8 cellular contexts compared by ENCODE assay signal in the genomic region with DNA sequence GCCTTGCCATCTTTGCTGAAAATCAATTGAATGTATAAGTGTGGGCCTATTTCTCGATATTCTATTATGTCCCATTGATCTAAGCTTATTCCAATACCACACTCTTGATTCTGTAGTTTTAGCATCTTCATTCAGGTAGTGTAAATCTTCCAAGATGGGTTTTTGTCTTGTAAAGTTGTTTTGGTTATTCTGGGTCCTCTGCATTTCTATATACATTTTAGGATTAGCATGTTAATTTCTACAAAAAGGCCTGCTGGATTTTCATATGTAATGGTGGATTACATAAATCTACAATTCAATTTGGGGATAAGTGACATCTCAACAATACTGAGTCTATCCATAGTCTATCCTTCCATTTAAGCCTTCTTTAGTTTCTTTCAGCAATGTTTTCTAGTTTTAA.
"Had no signal": no experiment of that assay in that cellular context is flagged by ENCODE, and none has a peak within 500 bp of the region (broad histone marks: within the 10 kb centered on the region; RNA-seq: fewer than 3 reads in every experiment).

No MANE protein-coding gene starts in this region.

- H3K27ac Mint-ChIP-seq: IgD-negative memory B cell had no signal

- H3K27ac ChIP-seq: HL-60, KMS-11 had no signal

- H3K4me3 Mint-ChIP-seq: IgD-negative memory B cell had no signal

- DNase-seq: IMR-90, KBM-7, KG1 had no signal

- ATAC-seq: HepG2, K562 had no signal

- H3K9ac ChIP-seq: KMS-11 had no signal

- H3K4me2 ChIP-seq: KMS-11 had no signal

- H3K4me3 ChIP-seq: K562 had no signal

- H3K27me3 Mint-ChIP-seq: IgD-negative memory B cell had no signal

- H3K36me3 Mint-ChIP-seq: IgD-negative memory B cell had no signal
